Comparison of ENCODE assay signal across 8 cellular contexts in genomic region chrX:2627272-2627867, GRCh38.
DNase-seq lines count a peak whose midpoint lies in the region; ATAC-seq, FAIRE-seq and TF ChIP-seq lines count a peak whose summit lies in the region.

No MANE protein-coding gene starts in this region.

- no peak for TF ChIP-seq POLR2A in endothelial cell of umbilical vein (IDR thresholded peaks at IDR 0.05; ENCODE audit: low read depth, low read length)

- dilution Hi-C loops in endothelial cell of umbilical vein (cut with MboI; ENCODE audit: extremely low pct_ligation_motif_present, low sequenced_read_pairs) = no loop called here

- peak; percentile 39 for TF ChIP-seq CTCF in GM13976 (IDR thresholded peaks at IDR 0.05; ENCODE audit: borderline replicate concordance, control extremely low read depth, extremely low read depth, insufficient read depth, missing control alignments)
- TF ChIP-seq CTCF in SU-DHL-6 (IDR thresholded peaks at IDR 0.05; ENCODE audit: insufficient read depth, low read length, poor library complexity, severe bottlenecking) = peak; percentile 48
- peak; percentile 57 to 58 for TF ChIP-seq CTCF in endothelial cell of umbilical vein (IDR thresholded peaks at IDR 0.05; ENCODE audit: extremely low read depth in 1 of 2, insufficient read depth in 1 of 2, low read depth in 1 of 2, low read length in 2 of 2)
- TF ChIP-seq CTCF in osteocyte (IDR thresholded peaks at IDR 0.05) = peak; percentile 72

- H4K20me1 ChIP-seq in SU-DHL-6 (ENCODE audit: low read depth, low read length) (no peaks in the 10 kb centered on the region), endothelial cell of umbilical vein (replicated peaks; ENCODE audit: control insufficient read depth, extremely low read depth, insufficient read depth, low read length) (no peaks in the 10 kb centered on the region)

- no peak for FAIRE-seq in endothelial cell of umbilical vein (lab: Jason Lieb, UNC)

- H3K27ac ChIP-seq in SU-DHL-6 (ENCODE audit: low read depth, low read length) = no peak overlapping the region
- H3K27ac ChIP-seq in endothelial cell of umbilical vein (ENCODE audit: insufficient read depth, low read depth, low read length) = no peak overlapping the region

- peaks cover 15% of the 10 kb centered on the region for H3K9me3 Mint-ChIP-seq in osteocyte (ENCODE audit: unreplicated experiment)

- no peaks in the 10 kb centered on the region for H3K27me3 Mint-ChIP-seq in osteocyte (ENCODE audit: unreplicated experiment)

- no TSS peak for BruUV-seq in endothelial cell of umbilical vein (replicated peaks; lab: Mats Ljungman, UMichigan)

- peak; percentile 74 for ATAC-seq in HG02759 (IDR thresholded peaks at IDR 0.05; ENCODE audit: unreplicated experiment)

- CTCF ChIA-PET in endothelial cell of umbilical vein (lab: Charles Lee) = no interaction called here

- no peaks in the 10 kb centered on the region for H3K9me1 ChIP-seq in endothelial cell of umbilical vein (replicated peaks; ENCODE audit: control insufficient read depth, extremely low read depth, insufficient read depth, low read length)

- H3K4me2 ChIP-seq in SU-DHL-6 (ENCODE audit: low read depth, low read length, poor library complexity, severe bottlenecking) = no peak overlapping the region
- H3K4me2 ChIP-seq in endothelial cell of umbilical vein (ENCODE audit: insufficient read depth, low read length) = no peak overlapping the region

- no peaks in the 10 kb centered on the region for H3K9me2 ChIP-seq in SU-DHL-6 (replicated peaks; ENCODE audit: insufficient read depth, low read length)

- intact Hi-C loops in endothelial cell of umbilical vein (cut with micrococcal nuclease) = loop anchor here (1.0 kb wide), 1 partner anchor 954 kb away; no protein-coding TSS in a partner anchor

- H2AFZ ChIP-seq in SU-DHL-6 (ENCODE audit: low read depth, low read length, severe bottlenecking) = no peak overlapping the region
- H2AFZ ChIP-seq in endothelial cell of umbilical vein (ENCODE audit: low read depth, low read length) = no peak overlapping the region

- H3K27me3 ChIP-seq in SU-DHL-6 (ENCODE audit: low read length) (no peaks in the 10 kb centered on the region), endothelial cell of umbilical vein (ENCODE audit: control insufficient read depth in 2 of 2, insufficient read depth in 2 of 2, low read length in 2 of 2) (no peaks in the 10 kb centered on the region)

- no peaks in the 10 kb centered on the region for H3K4me1 Mint-ChIP-seq in osteocyte (ENCODE audit: unreplicated experiment)

- H3K4me3 Mint-ChIP-seq in osteocyte (ENCODE audit: unreplicated experiment) = no peak overlapping the region

- H3F3A ChIP-seq in SU-DHL-6 (ENCODE audit: insufficient read depth) = peaks cover 28% of the 10 kb centered on the region

- no peaks in the 10 kb centered on the region; the same call in 1 of the 2 replicates for H3K9me3 ChIP-seq in SU-DHL-6 (ENCODE audit: insufficient read depth, low read length)
- no peaks in the 10 kb centered on the region for H3K9me3 ChIP-seq in endothelial cell of umbilical vein (replicated peaks; ENCODE audit: control insufficient read depth, insufficient read depth, low read length)

- no peak overlapping the region for H3K27ac Mint-ChIP-seq in osteocyte (ENCODE audit: unreplicated experiment)

- H3K4me1 ChIP-seq in endothelial cell of umbilical vein (ENCODE audit: control insufficient read depth, extremely low read depth, insufficient read depth, low read length) = no peaks in the 10 kb centered on the region

- peaks cover 54% of the 10 kb centered on the region for H3K36me3 Mint-ChIP-seq in osteocyte (ENCODE audit: unreplicated experiment)

- H3K9ac ChIP-seq in SU-DHL-6 (ENCODE audit: low read length) (no peak overlapping the region), endothelial cell of umbilical vein (replicated peaks; ENCODE audit: extremely low read depth, insufficient read depth, low read length) (no peak overlapping the region)

- no peak overlapping the region for H3K4me3 ChIP-seq in SU-DHL-6 (ENCODE audit: insufficient read depth, low read length, poor library complexity, severe bottlenecking)
- no peak overlapping the region for H3K4me3 ChIP-seq in endothelial cell of umbilical vein (replicated peaks in 1 of 3; ENCODE audit: insufficient read depth in 1 of 3, low read depth in 1 of 3, low read length in 3 of 3)

- POLR2A ChIA-PET in endothelial cell of umbilical vein (lab: Charles Lee) = no interaction called here

- H3K36me3 ChIP-seq in SU-DHL-6 (ENCODE audit: low read length) (peaks cover 7% of the 10 kb centered on the region), endothelial cell of umbilical vein (ENCODE audit: control insufficient read depth in 2 of 2, extremely low read depth in 1 of 2, insufficient read depth in 2 of 2, low read length in 2 of 2) (peaks cover 17 to 21% of the 10 kb centered on the region in 2 experiments)

- in situ Hi-C loops in GM13976 (cut with MboI; ENCODE audit: low sequenced_read_pairs, unreplicated experiment) = no loop called here

- DNase-seq in GM13976 (ENCODE audit: low spot score) (peak; percentile 46), endothelial cell of umbilical vein (ENCODE audit: low read depth, low spot score) (peak; percentile 57), osteocyte (ENCODE audit: extremely low spot score, unreplicated experiment) (no peak), SW 1271 (lab: John Stamatoyannopoulos, UW) (no peak), SKM-1 treated with dmso at 0.1 percent for 144 hours (lab: John Stamatoyannopoulos, UW; ENCODE audit: unreplicated experiment) (no peak), NCI-H1092 treated with DMSO at 0.1 percent for 48 hours (lab: John Stamatoyannopoulos, UW) (no peak)

- no peaks in the 10 kb centered on the region for H3K79me2 ChIP-seq in SU-DHL-6 (ENCODE audit: insufficient read depth, low read length)
- H3K79me2 ChIP-seq in endothelial cell of umbilical vein (ENCODE audit: control insufficient read depth, insufficient read depth, low read length) = peaks cover 44% of the 10 kb centered on the region

TF ChIP-seq in endothelial cell of umbilical vein, 7 proteins besides CTCF, POLR2A, EP300 and RAD21:
- TF ChIP-seq MAX (IDR thresholded peaks at IDR 0.05; ENCODE audit: insufficient read depth, insufficient read length) (no peak), JUN (IDR thresholded peaks at IDR 0.05; ENCODE audit: borderline replicate concordance, insufficient read depth, insufficient read length, low read depth) (no peak), EZH2 (IDR thresholded peaks at IDR 0.05; ENCODE audit: borderline replicate concordance, low read depth, low read length, severe bottlenecking) (no peak), GATA2 (IDR thresholded peaks at IDR 0.05; ENCODE audit: insufficient read depth, insufficient read length, low read depth, low read length) (no peak), MYC (IDR thresholded peaks at IDR 0.05; ENCODE audit: low read depth, low read length) (no peak), FOS (IDR thresholded peaks at IDR 0.05; ENCODE audit: borderline replicate concordance, insufficient read depth, low read length) (no peak), POLR2AphosphoS5 (IDR thresholded peaks at IDR 0.05; ENCODE audit: insufficient read depth, low read depth, low read length) (no peak)

Comparison
In these comparisons a context has a peak if more than half of its experiments do, and no peak if none do; other contexts are left out.
1. DNase-seq: peak in GM13976 (single experiment) and endothelial cell of umbilical vein (single experiment); none in osteocyte (single experiment), SW 1271 (0 of 2), SKM-1 treated with dmso at 0.1 percent for 144 hours (single experiment) and NCI-H1092 treated with DMSO at 0.1 percent for 48 hours (single experiment).
2. Peak in every context shown above with its lines, with median percentiles within 50 percentile points of each other: CTCF ChIP-seq.